9 cellular contexts compared by ENCODE assay signal in genomic region chr6:42744351-42744890, GRCh38. TPM values are rescaled to one million over a fixed set of nuclear protein-coding genes. Genes with fewer than 3 reads are reported as not detected.
DNase-seq lines count a peak whose midpoint lies in the region; ATAC-seq and TF ChIP-seq lines count a peak whose summit lies in the region.
"Had no signal": no experiment of that assay in that cellular context is flagged by ENCODE, and none has a peak within 500 bp of the region (broad histone marks: within the 10 kb centered on the region; RNA-seq: fewer than 3 reads in every experiment).

No MANE protein-coding gene starts in this region.

- TF ChIP-seq CTCF in RWPE1 (conservative IDR thresholded peaks at IDR 0.05; ENCODE audit: low read depth) (no peak), fibroblast of the aortic adventitia (IDR thresholded peaks at IDR 0.05; ENCODE audit: insufficient read depth, low read length) (no peak), sigmoid colon (IDR thresholded peaks at IDR 0.05) (no peak)

- H4K20me1 ChIP-seq in GM23248 (ENCODE audit: insufficient read depth) = no peaks in the 10 kb centered on the region

- H3K4me1 ChIP-seq in GM23248 (ENCODE audit: insufficient read depth) = peaks cover 19% of the 10 kb centered on the region
- H3K4me1 ChIP-seq in sigmoid colon = peaks cover 0 to 34% (median 31%) of the 10 kb centered on the region in 4 donors

- CTCF ChIA-PET in RWPE1 (lab: Yijun Ruan, JAX) = interaction anchor here (0.5 kb wide), 1 partner anchor 1263 kb away, joined by 3 read pairs; no protein-coding TSS in a partner anchor

- intact Hi-C loops in sigmoid colon (cut with DNase I) = no loop called here

- POLR2A ChIA-PET in RWPE1 (lab: Yijun Ruan, JAX; ENCODE audit: low non-redundant PET) = interaction anchor here (0.6 to 3.1 kb wide), 2 partner anchors 8 to 38 kb away, joined by 7 to 13 read pairs; partner anchors contain the start of gene BICRAL

- H3K27me3 ChIP-seq in GM23248 (replicated peaks; ENCODE audit: insufficient read depth) = no peaks in the 10 kb centered on the region
- H3K27me3 ChIP-seq in sigmoid colon = no peaks in the 10 kb centered on the region

- H3K9me3 ChIP-seq in GM23248 (ENCODE audit: low read depth) (no peaks in the 10 kb centered on the region), sigmoid colon (no peaks in the 10 kb centered on the region)

- TF ChIP-seq EP300 in sigmoid colon (IDR thresholded peaks at IDR 0.05) = no peak

- no peak for TF ChIP-seq POLR2A in sigmoid colon (IDR thresholded peaks at IDR 0.05)

- H3K9ac ChIP-seq in GM23248 = peak overlapping the region; percentile 95

- no peaks in the 10 kb centered on the region for H3K9me2 ChIP-seq in GM23248 (ENCODE audit: insufficient read depth)

- H3K4me2 ChIP-seq in GM23248 (ENCODE audit: unreplicated experiment) = peak overlapping the region; percentile 98

- ATAC-seq in GM19455 (IDR thresholded peaks at IDR 0.05; ENCODE audit: unreplicated experiment) (no peak), HG03196 (IDR thresholded peaks at IDR 0.05; ENCODE audit: unreplicated experiment) (no peak), HG02642 (IDR thresholded peaks at IDR 0.05; ENCODE audit: poor library complexity, unreplicated experiment) (no peak)

- H3K4me3 ChIP-seq in GM23248 = peak overlapping the region; percentile 94
- H3K4me3 ChIP-seq in fibroblast of the aortic adventitia (ENCODE audit: low read depth, low read length) = peak overlapping the region; percentile 97
- peak overlapping the region; percentile 63 to 100 (median 86) for H3K4me3 ChIP-seq in sigmoid colon

- peaks cover 30% of the 10 kb centered on the region for H3F3A ChIP-seq in GM23248 (ENCODE audit: insufficient read depth)

- H2AFZ ChIP-seq in GM23248 = peak overlapping the region; percentile 11; the same call in 1 of the 2 replicates

- in situ Hi-C loops in GM23248 (cut with MboI) = no loop called here

- WGBS in GM23248 (ENCODE audit: low coverage in 1 of 2, low lambda C conversion rate in 2 of 2, missing lambda C conversion rate in 2 of 2), 2 experiments = 14 to 16% methylated on average over 21 of the region's 21 CpGs
- 47 to 65% methylated on average over 21 of the region's 21 CpGs for WGBS in sigmoid colon, 2 donors

- H3K36me3 ChIP-seq in GM23248 (ENCODE audit: low read depth) (no peaks in the 10 kb centered on the region), sigmoid colon (no peaks in the 10 kb centered on the region)

- DNase-seq in GM23248 (peak; percentile 68), RWPE1 (ENCODE audit: low spot score) (no peak), fibroblast of the aortic adventitia (ENCODE audit: low read depth) (no peak), sigmoid colon (no peak), OCI-M2 (lab: John Stamatoyannopoulos, UW; ENCODE audit: unreplicated experiment) (no peak)

- H3K79me2 ChIP-seq in GM23248 (ENCODE audit: insufficient read depth) = peaks cover 30% of the 10 kb centered on the region

- H3K27ac ChIP-seq in GM23248 (peak overlapping the region; percentile 88), RWPE1 (peak overlapping the region; percentile 100), sigmoid colon (peak overlapping the region; percentile 91 to 99 (median 98))

RNA-seq across cellular contexts. Expression of gene TBCC, which starts 1.5 kb away (rescaled TPM):
- total RNA-seq in GM23248 (2014; rRNA removed; shearing (Covaris generic)) = 36.9 and 37.3 TPM in 2 replicates
- polyA plus RNA-seq in GM23248 (2016; fragmentation: Nextera tagmentation; extraction: Ambion mirVana) (35.0 and 38.3 TPM in 2 replicates), sigmoid colon (10 to 100 TPM; 30.6 to 35.9 (median 35.4) TPM)
- total RNA-seq in fibroblast of the aortic adventitia (ENCODE audit: low replicate concordance) (19.3 and 31.1 TPM in 2 replicates), sigmoid colon (10 to 100 TPM; 16.6 to 39.6 (median 27.7) TPM)

RNA-seq across cellular contexts. Expression of gene PRPH2, which starts 22.0 kb away (rescaled TPM):
- 1.5 TPM in 2 replicates for total RNA-seq in GM23248 (2014; rRNA removed; shearing (Covaris generic))
- polyA plus RNA-seq in GM23248 (2016; fragmentation: Nextera tagmentation; extraction: Ambion mirVana) (1.7 and 2.3 TPM in 2 replicates), sigmoid colon (under 1 TPM in 2 of 3 donors, not detected in 1; under 0.01 to 0.71 TPM)
- total RNA-seq in fibroblast of the aortic adventitia (ENCODE audit: low replicate concordance) (0.72 and 1.3 TPM in 2 replicates), sigmoid colon (1 to 10 TPM in 2 of 4 donors, under 1 TPM in 2; 0.66 to 3.5 (median 1.9) TPM)
- total RNA-seq: HT1080 had no signal

RNA-seq across cellular contexts. Expression of gene BICRAL, which starts 37.4 kb away (rescaled TPM):
- 5.4 and 5.7 TPM in 2 replicates for total RNA-seq in GM23248 (2014; rRNA removed; shearing (Covaris generic))
- polyA plus RNA-seq in GM23248 (2016; fragmentation: Nextera tagmentation; extraction: Ambion mirVana) (2.4 and 2.5 TPM in 2 replicates), sigmoid colon (1 to 10 TPM; 4.6 to 7.8 (median 4.8) TPM)
- total RNA-seq in fibroblast of the aortic adventitia (ENCODE audit: low replicate concordance) (7.7 and 15.8 TPM in 2 replicates), sigmoid colon (10 to 100 TPM; 13.6 to 18.5 (median 17.4) TPM)
